Comparison of ENCODE assay signal across 11 cellular contexts in the genomic region with DNA sequence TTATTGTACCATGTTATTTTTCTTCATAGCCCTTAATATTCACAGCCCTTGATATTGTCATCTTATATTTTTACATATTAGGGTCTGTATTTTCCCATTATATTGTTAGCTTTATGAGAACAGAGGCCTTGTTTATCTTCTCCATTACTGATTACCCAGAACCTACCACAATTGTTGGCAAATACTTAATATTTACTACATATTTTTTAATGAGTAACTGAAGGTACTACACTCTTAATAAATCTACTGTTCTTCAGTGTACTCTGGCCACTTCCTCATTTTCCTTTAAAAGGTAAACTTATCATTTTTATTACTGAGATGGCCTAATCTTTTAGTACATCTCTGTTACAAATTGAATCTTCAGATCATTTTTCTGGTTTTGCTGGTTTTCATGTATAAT.
DNase-seq lines count a peak whose midpoint lies in the region; ATAC-seq and TF ChIP-seq lines count a peak whose summit lies in the region.
"Had no signal": no experiment of that assay in that cellular context is flagged by ENCODE, and none has a peak within 500 bp of the region (broad histone marks: within the 10 kb centered on the region; RNA-seq: fewer than 3 reads in every experiment).

No MANE protein-coding gene starts in this region.

- TF ChIP-seq CTCF in VCaP (conservative IDR thresholded peaks at IDR 0.05): no peak

- DNase-seq in NCI-H2081 (lab: John Stamatoyannopoulos, UW): no peak
- DNase-seq: AML-193, DMS 273 treated with DMSO at 0.1 percent for 48 hours, IMR-90, KG1 had no signal

- peak; percentile 86 for ATAC-seq in GM18907 (IDR thresholded peaks at IDR 0.05; ENCODE audit: unreplicated experiment)
- ATAC-seq in HG03175 (IDR thresholded peaks at IDR 0.05; ENCODE audit: unreplicated experiment): peak; percentile 64
- no peak for ATAC-seq in HG03432 (IDR thresholded peaks at IDR 0.05; ENCODE audit: unreplicated experiment)
- ATAC-seq in HG03565 (IDR thresholded peaks at IDR 0.05; ENCODE audit: unreplicated experiment): no peak

- peak overlapping the region; percentile 50 for H3K27ac ChIP-seq in VCaP
- H3K27ac ChIP-seq: BLaER1 had no signal

Comparison
In these comparisons a context has a peak if more than half of its experiments do, and no peak if none do; other contexts are left out.
1. ATAC-seq: peak in GM18907 (single experiment) and HG03175 (single experiment); none in HG03432 (single experiment) and HG03565 (single experiment).